Comparison of ENCODE assay signal across 8 cellular contexts in the genomic region with DNA sequence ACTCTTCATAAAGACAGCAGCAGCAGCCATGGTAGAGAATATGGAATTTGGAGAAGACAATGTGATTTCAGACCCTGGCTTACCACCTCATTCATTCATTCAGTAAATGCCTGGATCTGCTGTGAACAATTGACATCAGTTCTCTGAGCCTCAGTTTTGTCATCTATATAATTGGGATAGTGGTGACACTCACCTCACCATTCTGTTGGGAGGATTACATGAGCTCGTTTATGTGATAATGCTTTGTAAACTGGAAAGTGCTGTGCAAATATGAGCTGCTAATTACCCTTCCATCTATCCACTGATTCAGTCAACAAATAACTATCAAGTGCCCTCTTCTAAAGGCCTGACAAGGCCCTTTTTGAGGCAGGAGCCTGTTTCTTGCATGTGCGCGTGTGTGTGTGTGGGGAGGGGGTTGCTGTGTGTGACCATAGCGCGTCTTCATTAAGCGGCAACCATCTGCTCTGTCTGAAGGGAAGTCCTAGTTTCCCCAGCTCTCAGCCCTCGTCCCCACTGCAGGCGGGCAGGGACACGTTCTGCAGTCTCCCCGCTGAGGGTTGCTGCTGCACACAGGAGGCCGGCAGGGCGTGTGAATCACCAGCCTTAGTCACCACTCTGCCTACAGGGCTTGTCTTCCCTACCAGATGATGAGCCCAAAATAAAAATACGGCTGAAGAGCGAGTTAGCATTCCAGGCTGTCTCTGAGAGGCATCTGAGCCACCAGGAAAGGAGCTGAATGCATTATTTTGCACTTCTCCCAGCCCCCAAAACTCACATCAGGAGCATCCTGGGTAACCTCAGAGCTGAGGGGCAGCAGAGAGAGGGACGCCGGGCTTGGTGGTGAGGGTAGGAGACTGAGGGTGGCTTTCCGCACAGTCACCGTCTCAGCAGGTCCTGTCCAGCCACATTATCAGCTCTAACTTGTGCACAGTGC. TPM values are rescaled to one million over a fixed set of nuclear protein-coding genes. Genes with fewer than 3 reads are reported as not detected.
DNase-seq lines count a peak whose midpoint lies in the region; ATAC-seq lines count a peak whose summit lies in the region.

No MANE protein-coding gene starts in this region.

- peaks cover 43% of the 10 kb centered on the region for H3K27me3 Mint-ChIP-seq in dendritic cell treated with granulocyte-macrophage colony-stimulating factor and Interleukin-4, amounts not matched to agents 40 ng/mL and 50 ng/mL, for 4 days

- H3K4me1 Mint-ChIP-seq in dendritic cell treated with granulocyte-macrophage colony-stimulating factor and Interleukin-4, amounts not matched to agents 40 ng/mL and 50 ng/mL, for 4 days (ENCODE audit: low read depth): peaks cover 29% of the 10 kb centered on the region

- H3K27ac Mint-ChIP-seq in dendritic cell treated with granulocyte-macrophage colony-stimulating factor and Interleukin-4, amounts not matched to agents 40 ng/mL and 50 ng/mL, for 4 days: peak overlapping the region; percentile 21

- DNase-seq in stimulated activated CD4-positive, alpha-beta T cell treated with anti-CD3 and anti-CD28 coated beads, Interleukin-15, amount 100 ng/mL, for 24 hours: peak; percentile 15
- no peak for DNase-seq in stimulated activated CD4-positive, alpha-beta T cell treated with anti-CD3 and anti-CD28 coated beads, Interleukin-12 subunit alpha, Interleukin-12 subunit beta, amount 100 ng/mL, for 4 hours
- DNase-seq in NOMO-1 treated with dmso at 0.1 percent for 144 hours (lab: John Stamatoyannopoulos, UW; ENCODE audit: unreplicated experiment): peak; percentile 72
- DNase-seq in myocyte (ENCODE audit: low read depth): peak; percentile 95

- no peak overlapping the region for H3K4me3 Mint-ChIP-seq in dendritic cell treated with granulocyte-macrophage colony-stimulating factor and Interleukin-4, amounts not matched to agents 40 ng/mL and 50 ng/mL, for 4 days

- H3K36me3 Mint-ChIP-seq in dendritic cell treated with granulocyte-macrophage colony-stimulating factor and Interleukin-4, amounts not matched to agents 40 ng/mL and 50 ng/mL, for 4 days (ENCODE audit: low read depth): no peaks in the 10 kb centered on the region

- ATAC-seq in HG03457 (IDR thresholded peaks at IDR 0.05; ENCODE audit: unreplicated experiment) (no peak), HG03439 (IDR thresholded peaks at IDR 0.05; ENCODE audit: unreplicated experiment) (no peak), GM21526 (IDR thresholded peaks at IDR 0.05; ENCODE audit: low FRiP score, unreplicated experiment) (no peak)

- intact Hi-C loops in dendritic cell treated with granulocyte-macrophage colony-stimulating factor and Interleukin-4, amounts not matched to agents 40 ng/mL and 50 ng/mL, for 4 days (cut with micrococcal nuclease): no loop called here

- H3K9me3 Mint-ChIP-seq in dendritic cell treated with granulocyte-macrophage colony-stimulating factor and Interleukin-4, amounts not matched to agents 40 ng/mL and 50 ng/mL, for 4 days: no peaks in the 10 kb centered on the region

RNA-seq across cellular contexts. Expression of a gene that starts 19.9 kb away (rescaled TPM):
- total RNA-seq in myocyte: 54.6 and 70.4 TPM in 2 replicates
- 68.6 TPM for polyA plus RNA-seq in myocyte (2012)
